In genomic region chr5:50710838-50711237, GRCh38 we compare ENCODE assay signal across 9 cellular contexts. TPM values are rescaled to one million over a fixed set of nuclear protein-coding genes. Genes with fewer than 3 reads are reported as not detected.
DNase-seq lines count a peak whose midpoint lies in the region; ATAC-seq, FAIRE-seq and TF ChIP-seq lines count a peak whose summit lies in the region.
"Had no signal": no experiment of that assay in that cellular context is flagged by ENCODE, and none has a peak within 500 bp of the region (broad histone marks: within the 10 kb centered on the region; RNA-seq: fewer than 3 reads in every experiment).

No MANE protein-coding gene starts in this region.

- H3K27me3 ChIP-seq in SK-N-SH (ENCODE audit: insufficient read depth) (no peaks in the 10 kb centered on the region), small intestine (ENCODE audit: control insufficient read depth in 2 of 2, insufficient read depth in 2 of 2, low read length in 2 of 2) (no peaks in the 10 kb centered on the region), GM23248 (replicated peaks; ENCODE audit: insufficient read depth) (no peaks in the 10 kb centered on the region)

- H3K4me1 ChIP-seq in SK-N-SH (ENCODE audit: control insufficient read depth in 1 of 2, insufficient read depth in 2 of 2, low read depth in 1 of 2, low read length in 1 of 2) (peaks cover 0 to 15% of the 10 kb centered on the region in 2 experiments; a peak in 2 of 4 replicates), small intestine (ENCODE audit: control insufficient read depth in 2 of 2, insufficient read depth in 1 of 2, low read depth in 1 of 2, low read length in 1 of 2) (peaks cover 0 to 2% of the 10 kb centered on the region in 2 donors), GM23248 (ENCODE audit: insufficient read depth) (0 out of 2 replicates have a peak, but pooled peaks cover 5% of the 10 kb centered on the region)

- ATAC-seq in SK-N-SH treated with all-trans-retinoic acid at 6 μM for 48 hours (no peak; the same call in 2 of the 3 replicates), HG02840 (IDR thresholded peaks at IDR 0.05; ENCODE audit: low FRiP score, unreplicated experiment) (peak; percentile 10), activated B cell treated with CpG ODN at 0.5 μM for 24 hours (ENCODE audit: low read depth) (peak; percentile 25)

- H3K4me1 Mint-ChIP-seq in activated B cell treated with CpG ODN at 0.5 μM for 24 hours: peaks cover 67% of the 10 kb centered on the region

- peaks cover 7% of the 10 kb centered on the region for H3K36me3 Mint-ChIP-seq in activated B cell treated with CpG ODN at 0.5 μM for 24 hours (ENCODE audit: low read depth)

- peak overlapping the region; percentile 76 for H3K4me3 Mint-ChIP-seq in activated B cell treated with CpG ODN at 0.5 μM for 24 hours

- peak overlapping the region; percentile 46; the same call in 1 of the 2 replicates for H3K4me2 ChIP-seq in SK-N-SH
- no peak overlapping the region for H3K4me2 ChIP-seq in GM23248 (ENCODE audit: unreplicated experiment)

- POLR2A ChIA-PET in SK-N-SH (lab: Yijun Ruan, JAX) (no interaction called here), activated B cell treated with CpG ODN at 0.5 μM for 24 hours (lab: Charles Lee) (no interaction called here)

- no peaks in the 10 kb centered on the region for H3K27me3 Mint-ChIP-seq in activated B cell treated with CpG ODN at 0.5 μM for 24 hours

- no peak overlapping the region for H3K4me3 ChIP-seq in SK-N-SH (ENCODE audit: low read depth in 2 of 2, low read length in 1 of 2)
- no peak overlapping the region for H3K4me3 ChIP-seq in small intestine (ENCODE audit: low read depth in 1 of 2, low read length in 2 of 2)
- H3K4me3 ChIP-seq in foreskin fibroblast (ENCODE audit: low read depth in 1 of 2, low read length in 2 of 2): no peak overlapping the region
- no peak overlapping the region for H3K4me3 ChIP-seq in GM23248

- 46% methylated on average over 2 of the region's 2 CpGs for WGBS in SK-N-SH (ENCODE audit: low lambda C conversion rate)
- 2 to 20% (median 5%) methylated on average over 2 of the region's 2 CpGs for WGBS in small intestine, 3 donors
- 32 to 37% methylated on average over 2 of the region's 2 CpGs for WGBS in GM23248 (ENCODE audit: low coverage in 1 of 2, low lambda C conversion rate in 2 of 2, missing lambda C conversion rate in 2 of 2), 2 experiments

- H3K9ac ChIP-seq in SK-N-SH (no peak overlapping the region), GM23248 (no peak overlapping the region)

- no peak for FAIRE-seq in small intestine (lab: Jason Lieb, UNC)

- H3K27ac Mint-ChIP-seq in activated B cell treated with CpG ODN at 0.5 μM for 24 hours: peak overlapping the region; percentile 89

- H3F3A ChIP-seq in SK-N-SH (replicated peaks; ENCODE audit: insufficient read depth): no peaks in the 10 kb centered on the region
- H3F3A ChIP-seq in GM23248 (ENCODE audit: insufficient read depth): no peaks in the 10 kb centered on the region

- H3K9me2 ChIP-seq in SK-N-SH: no peaks in the 10 kb centered on the region
- no peaks in the 10 kb centered on the region for H3K9me2 ChIP-seq in GM23248 (ENCODE audit: insufficient read depth)

- CTCF ChIA-PET in SK-N-SH (lab: Yijun Ruan, JAX) (interaction anchor here (1.0 to 1.5 kb wide), 4 partner anchors 9 to 44 kb away, joined by 3 to 4 read pairs (median 3); partner anchors contain the start of gene PARP8), activated B cell treated with CpG ODN at 0.5 μM for 24 hours (lab: Charles Lee) (interaction anchor here (0.8 kb wide), 1 partner anchor 47 kb away, joined by 3 read pairs; no protein-coding TSS in a partner anchor)

- H2AFZ ChIP-seq in SK-N-SH (ENCODE audit: low read depth): no peak overlapping the region
- H2AFZ ChIP-seq in GM23248: no peak overlapping the region

- intact Hi-C loops in activated B cell treated with CpG ODN at 0.5 μM for 24 hours (cut with micrococcal nuclease): loop anchor here (1.0 to 5.0 kb wide), 3 partner anchors 9 to 43 kb away; no protein-coding TSS in a partner anchor

- TF ChIP-seq CTCF in SK-N-SH (IDR thresholded peaks at IDR 0.05): no peak
- TF ChIP-seq CTCF in activated B cell treated with CpG ODN at 0.5 μM for 24 hours (IDR thresholded peaks at IDR 0.05): no peak
- TF ChIP-seq CTCF in foreskin fibroblast (IDR thresholded peaks at IDR 0.05; ENCODE audit: low read depth, low read length): no peak

- H3K79me2 ChIP-seq in SK-N-SH (ENCODE audit: insufficient read depth): no peaks in the 10 kb centered on the region
- H3K79me2 ChIP-seq in GM23248 (ENCODE audit: insufficient read depth): no peaks in the 10 kb centered on the region

- no peak for DNase-seq in SK-N-SH
- DNase-seq in activated B cell treated with CpG ODN at 0.5 μM for 24 hours: no peak
- DNase-seq in small intestine: no peak
- DNase-seq in foreskin fibroblast: no peak
- DNase-seq in GM23248: no peak
- no peak for DNase-seq in G401 (ENCODE audit: low spot score)
- DNase-seq: 8988T had no signal

- H3K9me3 ChIP-seq in SK-N-SH (no peaks in the 10 kb centered on the region), small intestine (ENCODE audit: control insufficient read depth, low read depth) (no peaks in the 10 kb centered on the region), GM23248 (ENCODE audit: low read depth) (no peaks in the 10 kb centered on the region)

- TF ChIP-seq RAD21 in SK-N-SH (IDR thresholded peaks at IDR 0.05; ENCODE audit: low read length): no peak

- peak overlapping the region in 1 of 2 experiments; percentile 60; a peak in 2 of 4 replicates for H3K27ac ChIP-seq in SK-N-SH (ENCODE audit: low read depth in 2 of 2, low read length in 1 of 2)
- peak overlapping the region; percentile 70 to 76 for H3K27ac ChIP-seq in small intestine (ENCODE audit: low read depth in 1 of 2, low read length in 1 of 2)
- H3K27ac ChIP-seq in GM23248: no peak overlapping the region

- H3K9me3 Mint-ChIP-seq in activated B cell treated with CpG ODN at 0.5 μM for 24 hours: no peaks in the 10 kb centered on the region

- TF ChIP-seq EP300 in SK-N-SH (IDR thresholded peaks at IDR 0.05; ENCODE audit: borderline replicate concordance in 1 of 2, low read depth in 1 of 2, low read length in 1 of 2): no peak

- H4K20me1 ChIP-seq in SK-N-SH (ENCODE audit: insufficient read depth) (no peaks in the 10 kb centered on the region), GM23248 (ENCODE audit: insufficient read depth) (no peaks in the 10 kb centered on the region)

- in situ Hi-C loops in GM23248 (cut with MboI): no loop called here
- in situ Hi-C loops in G401 (cut with HindIII; ENCODE audit: low sequenced_read_pairs): no loop called here

- H3K36me3 ChIP-seq in SK-N-SH (replicated peaks in 1 of 2; ENCODE audit: control insufficient read depth in 1 of 2, insufficient read depth in 2 of 2, low read length in 1 of 2) (no peaks in the 10 kb centered on the region), small intestine (ENCODE audit: control insufficient read depth in 2 of 2, insufficient read depth in 2 of 2, low read length in 2 of 2) (no peaks in the 10 kb centered on the region), GM23248 (ENCODE audit: low read depth) (no peaks in the 10 kb centered on the region)

TF ChIP-seq in SK-N-SH, 30 proteins besides CTCF, POLR2A, EP300 and RAD21:
- no peak for TF ChIP-seq SMC3 (IDR thresholded peaks at IDR 0.05; ENCODE audit: low read depth, low read length)
- TF ChIP-seq GATA2 (CRISPR knock-in tag; IDR thresholded peaks at IDR 0.05): 0 out of 2 replicates have a peak, but pooled peaks have one; percentile 20
TF ChIP-seq in SK-N-SH: peak in this region for 1.

TF ChIP-seq in SK-N-SH treated with all-trans-retinoic acid at 6 μM for 48 hours, 23 proteins besides CTCF, POLR2A, EP300 and RAD21:
- TF ChIP-seq ARNTL (CRISPR knock-in tag; IDR thresholded peaks at IDR 0.05; ENCODE audit: borderline replicate concordance, low read depth) (no peak), ZFP3 (CRISPR knock-in tag; IDR thresholded peaks at IDR 0.05) (no peak), ISL1 (CRISPR knock-in tag; IDR thresholded peaks at IDR 0.05) (no peak), GLIS3 (CRISPR knock-in tag; IDR thresholded peaks at IDR 0.05) (no peak), ZNF565 (CRISPR knock-in tag; conservative IDR thresholded peaks at IDR 0.05; ENCODE audit: low read depth) (no peak), OSR1 (CRISPR knock-in tag; IDR thresholded peaks at IDR 0.05) (no peak)
- TF ChIP-seq, protein P1, sequence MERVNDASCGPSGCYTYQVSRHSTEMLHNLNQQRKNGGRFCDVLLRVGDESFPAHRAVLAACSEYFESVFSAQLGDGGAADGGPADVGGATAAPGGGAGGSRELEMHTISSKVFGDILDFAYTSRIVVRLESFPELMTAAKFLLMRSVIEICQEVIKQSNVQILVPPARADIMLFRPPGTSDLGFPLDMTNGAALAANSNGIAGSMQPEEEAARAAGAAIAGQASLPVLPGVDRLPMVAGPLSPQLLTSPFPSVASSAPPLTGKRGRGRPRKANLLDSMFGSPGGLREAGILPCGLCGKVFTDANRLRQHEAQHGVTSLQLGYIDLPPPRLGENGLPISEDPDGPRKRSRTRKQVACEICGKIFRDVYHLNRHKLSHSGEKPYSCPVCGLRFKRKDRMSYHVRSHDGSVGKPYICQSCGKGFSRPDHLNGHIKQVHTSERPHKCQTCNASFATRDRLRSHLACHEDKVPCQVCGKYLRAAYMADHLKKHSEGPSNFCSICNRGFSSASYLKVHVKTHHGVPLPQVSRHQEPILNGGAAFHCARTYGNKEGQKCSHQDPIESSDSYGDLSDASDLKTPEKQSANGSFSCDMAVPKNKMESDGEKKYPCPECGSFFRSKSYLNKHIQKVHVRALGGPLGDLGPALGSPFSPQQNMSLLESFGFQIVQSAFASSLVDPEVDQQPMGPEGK (CRISPR knock-in tag; IDR thresholded peaks at IDR 0.05; ENCODE audit: borderline replicate concordance): no peak

RNA-seq across cellular contexts. Expression of gene PARP8, which starts 44.4 kb away (rescaled TPM):
- polyA plus RNA-seq in SK-N-SH (2012; rRNA removed) (6.2 and 8.6 TPM in 2 replicates), small intestine (10 to 100 TPM in 1 of 3 donors, 1 to 10 TPM in 2; 6.5 to 10.7 (median 9.0) TPM), GM23248 (2016; fragmentation: Nextera tagmentation; extraction: Ambion mirVana) (2.5 and 3.3 TPM in 2 replicates)
- polyA plus RNA-seq in SK-N-SH (2012; cell fraction: cytosol; rRNA removed): 7.2 and 8.0 TPM in 2 replicates
- polyA plus RNA-seq in SK-N-SH (2012; cell fraction: nucleus; rRNA removed): 7.9 and 14.1 TPM in 2 replicates
- total RNA-seq in activated B cell treated with CpG ODN at 0.5 μM for 24 hours: 39.3 and 56.0 TPM in 2 replicates
- 1.1 and 1.9 TPM in 2 replicates for total RNA-seq in GM23248 (2014; rRNA removed; shearing (Covaris generic))
- total RNA-seq in G401 (2014; rRNA removed; shearing (Covaris generic)): not detected in 2 replicates

Comparison
In these comparisons a context has a peak if more than half of its experiments do, and no peak if none do; other contexts are left out.
1. RNA of gene PARP8, which starts 44.4 kb away (total RNA-seq): 39.3 to 56.0 TPM in activated B cell treated with CpG ODN at 0.5 μM for 24 hours; 1.1 to 1.9 TPM in GM23248 and not detected in G401; every median in the first group is over 10 times any median in the second.